Comparison of ENCODE assay signal across 9 cellular contexts in the genomic region with DNA sequence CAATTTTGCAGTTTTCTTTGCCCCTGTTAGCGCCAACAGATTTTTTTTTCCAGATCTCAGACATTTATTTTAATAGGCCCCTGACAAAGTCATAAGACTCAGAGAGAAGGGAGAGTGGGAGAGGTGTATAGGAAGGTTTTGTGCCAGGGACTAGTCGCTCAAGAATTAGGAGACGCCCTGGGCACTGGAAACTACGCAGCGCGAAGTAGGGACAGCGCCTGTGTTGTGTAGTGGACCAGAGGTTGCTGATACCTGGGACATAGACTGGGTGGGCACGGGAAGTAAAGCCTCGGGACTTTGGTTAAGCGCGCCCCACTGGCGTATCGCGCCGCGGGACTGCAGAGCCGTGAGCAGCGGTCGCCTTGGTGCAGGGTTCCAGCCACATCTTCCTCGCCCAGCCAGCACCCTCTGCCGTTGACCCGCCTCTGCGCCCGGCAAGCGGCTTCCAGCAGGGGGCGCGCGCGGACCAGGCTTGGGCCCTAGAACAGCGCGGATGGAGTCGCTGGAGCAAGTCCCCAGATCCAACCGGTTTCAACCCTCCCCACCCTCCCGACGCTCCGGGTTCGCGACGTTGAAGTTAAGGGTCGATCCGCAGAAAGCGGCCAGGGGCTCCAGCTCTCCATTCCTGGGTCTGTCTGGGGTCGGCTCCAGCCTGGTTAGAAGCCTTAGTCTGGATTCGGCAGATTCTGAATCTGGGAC. TPM values are rescaled to one million over a fixed set of nuclear protein-coding genes. Genes with fewer than 3 reads are reported as not detected.
DNase-seq lines count a peak whose midpoint lies in the region; ATAC-seq and TF ChIP-seq lines count a peak whose summit lies in the region.
"Had no signal": no experiment of that assay in that cellular context is flagged by ENCODE, and none has a peak within 500 bp of the region (broad histone marks: within the 10 kb centered on the region; RNA-seq: fewer than 3 reads in every experiment).

No MANE protein-coding gene starts in this region.

- H3K4me3 ChIP-seq in DOHH2 (ENCODE audit: low read length) (no peak overlapping the region), HUES64 (ENCODE audit: low read length) (peak overlapping the region; percentile 49), esophagus (ENCODE audit: low read depth in 1 of 2, low read length in 2 of 2) (peak overlapping the region; percentile 25 to 27)

- H3K9ac ChIP-seq in HUES64 (ENCODE audit: low read depth, low read length), result no peak overlapping the region

- H3K36me3 ChIP-seq in DOHH2 (ENCODE audit: control insufficient read depth, low read length) (no peaks in the 10 kb centered on the region), HUES64 (ENCODE audit: insufficient read depth, low read length) (no peaks in the 10 kb centered on the region), esophagus (ENCODE audit: control insufficient read depth in 2 of 2, insufficient read depth in 2 of 2, low read length in 1 of 2) (no peaks in the 10 kb centered on the region)

- peaks cover 18% of the 10 kb centered on the region for H3K4me1 ChIP-seq in DOHH2 (ENCODE audit: control insufficient read depth, low read length)
- peaks cover 21% of the 10 kb centered on the region for H3K4me1 ChIP-seq in HUES64 (ENCODE audit: insufficient read depth, low read length)
- peaks cover 0 to 9% of the 10 kb centered on the region in 2 donors for H3K4me1 ChIP-seq in esophagus (ENCODE audit: control insufficient read depth in 2 of 2, insufficient read depth in 2 of 2, low read length in 1 of 2)

- peaks cover 18% of the 10 kb centered on the region for H3K27me3 ChIP-seq in DOHH2 (ENCODE audit: control insufficient read depth, low read length)
- peaks cover 77% of the 10 kb centered on the region for H3K27me3 ChIP-seq in HUES64 (ENCODE audit: insufficient read depth, low read length)
- H3K27me3 ChIP-seq in esophagus (ENCODE audit: control insufficient read depth in 1 of 2, insufficient read depth in 2 of 2, low read length in 2 of 2), result peaks cover 10 to 32% of the 10 kb centered on the region in 2 donors

- H4K20me1 ChIP-seq in DOHH2 (ENCODE audit: control insufficient read depth, insufficient read depth, low read depth, low read length), result no peaks in the 10 kb centered on the region; the same call in 1 of the 2 replicates

- peak; percentile 86 for TF ChIP-seq CTCF in DOHH2 (IDR thresholded peaks at IDR 0.05; ENCODE audit: low read depth, low read length, poor library complexity, severe bottlenecking)

- no peaks in the 10 kb centered on the region for H3K9me2 ChIP-seq in DOHH2 (replicated peaks; ENCODE audit: control insufficient read depth, low read length)

- H3K4me2 ChIP-seq in DOHH2 (ENCODE audit: low read length), result peak overlapping the region; percentile 39; the same call in 1 of the 2 replicates

- H3K27ac ChIP-seq in DOHH2 (ENCODE audit: low read depth, low read length) (no peak overlapping the region), HUES64 (ENCODE audit: low read depth, low read length) (no peak overlapping the region), esophagus (ENCODE audit: low read depth in 2 of 2, low read length in 1 of 2) (no peak overlapping the region)

- H3K9me3 ChIP-seq in DOHH2 (ENCODE audit: control insufficient read depth, insufficient read depth, low read length), result no peaks in the 10 kb centered on the region
- H3K9me3 ChIP-seq in HUES64 (ENCODE audit: insufficient read depth, low read depth, low read length), result no peaks in the 10 kb centered on the region
- peaks cover 0 to 3% of the 10 kb centered on the region in 2 donors for H3K9me3 ChIP-seq in esophagus (ENCODE audit: control insufficient read depth in 2 of 2, insufficient read depth in 1 of 2, low read depth in 1 of 2, low read length in 1 of 2)

- peaks cover 5% of the 10 kb centered on the region for H3F3A ChIP-seq in DOHH2 (ENCODE audit: control insufficient read depth, insufficient read depth)

- no peak for ATAC-seq in GM21515 (IDR thresholded peaks at IDR 0.05; ENCODE audit: unreplicated experiment)

- H3K79me2 ChIP-seq in DOHH2 (ENCODE audit: control insufficient read depth, low read length), result no peaks in the 10 kb centered on the region

- 14% methylated on average over 44 of the region's 44 CpGs for WGBS in HUES64
- 7 to 8% methylated on average over 44 of the region's 44 CpGs for WGBS in esophagus, 2 donors

- DNase-seq in OCI-M1 (lab: John Stamatoyannopoulos, UW) (peak; percentile 91), activated T-cell treated with anti-CD3 and anti-CD28 coated beads for 48 hours (ENCODE audit: low read depth) (peak; percentile 88), myocyte (ENCODE audit: low read depth) (peak; percentile 84)
- peak; percentile 84 for DNase-seq in stimulated activated CD8-positive, alpha-beta memory T cell treated with anti-CD3 and anti-CD28 coated beads, Interleukin-4, amount 100 ng/mL, for 24 hours (ENCODE audit: low read depth)

RNA-seq across cellular contexts. Expression of a gene that starts 3.0 kb away (rescaled TPM):
- polyA plus RNA-seq in HUES64 (2013, experiment 1 of 2), result 1.7 TPM
- polyA plus RNA-seq in HUES64 (2013, experiment 2 of 2), result 2.6 TPM
- polyA plus RNA-seq in esophagus, result under 1 TPM; 0.10 to 0.12 TPM
- total RNA-seq in myocyte, result not detected in 2 replicates
- polyA plus RNA-seq in myocyte (2012), result 4.5 TPM
- total RNA-seq: mononuclear cell had no signal

RNA-seq across cellular contexts. Expression of a gene that starts 45.1 kb away (rescaled TPM):
- polyA plus RNA-seq in HUES64 (2013, experiment 1 of 2), result 1.6 TPM
- polyA plus RNA-seq in HUES64 (2013, experiment 2 of 2), result 3.2 TPM
- under 1 TPM; 0.02 TPM for polyA plus RNA-seq in esophagus
- 0.16 TPM in 1 of 2 replicates, not detected in the other for total RNA-seq in myocyte
- 0.33 TPM for polyA plus RNA-seq in myocyte (2012)
- total RNA-seq: mononuclear cell had no signal

RNA-seq across cellular contexts. Expression of a gene that starts 46.1 kb away (rescaled TPM):
- polyA plus RNA-seq in HUES64 (2013, experiment 1 of 2), result 3.3 TPM
- 5.0 TPM for polyA plus RNA-seq in HUES64 (2013, experiment 2 of 2)
- 1 to 10 TPM; 2.3 to 5.3 TPM for polyA plus RNA-seq in esophagus
- 0.31 and 2.2 TPM in 2 replicates for total RNA-seq in myocyte
- polyA plus RNA-seq in myocyte (2012), result 3.6 TPM
- total RNA-seq: mononuclear cell had no signal
